Comparison of ENCODE assay signal across 22 cellular contexts in genomic region chr11:58647866-58648265, GRCh38. TPM values are rescaled to one million over a fixed set of nuclear protein-coding genes. Genes with fewer than 3 reads are reported as not detected.
A peak's percentile ranks its signal among the peaks of the same experiment; 100 is the strongest.
DNase-seq lines count a peak whose midpoint lies in the region; ATAC-seq and TF ChIP-seq lines count a peak whose summit lies in the region.
"Had no signal": no experiment of that assay in that cellular context is flagged by ENCODE, and none has a peak within 500 bp of the region (broad histone marks: within the 10 kb centered on the region; RNA-seq: fewer than 3 reads in every experiment).

No MANE protein-coding gene starts in this region.

- TF ChIP-seq CTCF in lower lobe of right lung (IDR thresholded peaks at IDR 0.05) = no peak
- TF ChIP-seq CTCF in heart right ventricle (IDR thresholded peaks at IDR 0.05) = no peak

- ATAC-seq in GM18502 (IDR thresholded peaks at IDR 0.05; ENCODE audit: poor library complexity, unreplicated experiment) (peak; percentile 13), GM21619 (IDR thresholded peaks at IDR 0.05; ENCODE audit: unreplicated experiment) (peak; percentile 5), HG03159 (IDR thresholded peaks at IDR 0.05; ENCODE audit: unreplicated experiment) (peak; percentile 17), lower lobe of right lung (no peak), heart right ventricle (no peak)
- ATAC-seq: gastrocnemius medialis had no signal

- peak overlapping the region; percentile 55 for H3K27ac ChIP-seq in SJCRH30
- no peak overlapping the region for H3K27ac ChIP-seq in lower lobe of right lung
- H3K27ac ChIP-seq in heart right ventricle = no peak overlapping the region
- H3K27ac ChIP-seq: gastrocnemius medialis, neural progenitor cell, suprapubic skin, WERI-Rb-1 had no signal

- H3K4me1 ChIP-seq in SJCRH30 (peaks cover 14% of the 10 kb centered on the region), lower lobe of right lung (no peaks in the 10 kb centered on the region), heart right ventricle (peaks cover 0 to 27% (median 4%) of the 10 kb centered on the region in 9 donors)
- H3K4me1 ChIP-seq: gastrocnemius medialis, HAP-1, suprapubic skin had no signal

- DNase-seq in SJCRH30 = peak in 1 of 2 experiments; percentile 40
- DNase-seq in NCI-H526 (lab: John Stamatoyannopoulos, UW) = no peak
- no peak for DNase-seq in lower lobe of right lung
- no peak for DNase-seq in HK-2 (ENCODE audit: unreplicated experiment)
- no peak for DNase-seq in heart right ventricle
- DNase-seq: ACHN; anterior cingulate cortex; CD4-positive, CD25-positive, alpha-beta regulatory T cell; DMS153; gastrocnemius medialis; GF-D8; midbrain; NCI-H1436; stimulated activated CD8-positive, alpha-beta memory T cell treated with anti-CD3 and anti-CD28 coated beads, Interleukin-4, amount 100 ng/mL, for 48 hours; T-helper 2 cell; WERI-Rb-1 had no signal

- H3K9me3 ChIP-seq in SJCRH30 (replicated peaks) = no peaks in the 10 kb centered on the region
- H3K9me3 ChIP-seq in lower lobe of right lung = no peaks in the 10 kb centered on the region
- H3K9me3 ChIP-seq in heart right ventricle = peaks cover 0 to 10% (median 0%) of the 10 kb centered on the region in 11 donors
- H3K9me3 ChIP-seq: gastrocnemius medialis, suprapubic skin had no signal

- intact Hi-C loops in lower lobe of right lung (cut with DNase I) = no loop called here
- intact Hi-C loops in heart right ventricle (cut with DNase I) = no loop called here

- H3K27me3 ChIP-seq in SJCRH30 (no peaks in the 10 kb centered on the region), lower lobe of right lung (ENCODE audit: low read depth) (no peaks in the 10 kb centered on the region), heart right ventricle (no peaks in the 10 kb centered on the region)
- H3K27me3 ChIP-seq: gastrocnemius medialis, neural progenitor cell, suprapubic skin had no signal

- no peaks in the 10 kb centered on the region for H3K36me3 ChIP-seq in SJCRH30
- H3K36me3 ChIP-seq in lower lobe of right lung = no peaks in the 10 kb centered on the region
- H3K36me3 ChIP-seq in heart right ventricle = no peaks in the 10 kb centered on the region
- H3K36me3 ChIP-seq: gastrocnemius medialis, HAP-1, neural progenitor cell, suprapubic skin, WERI-Rb-1 had no signal

- 61 to 68% methylated on average over 1 of the region's 1 CpG for WGBS in heart right ventricle, 2 donors

- H3K4me3 ChIP-seq in SJCRH30 (no peak overlapping the region; the same call in 1 of the 2 replicates), lower lobe of right lung (no peak overlapping the region), heart right ventricle (no peak overlapping the region)
- H3K4me3 ChIP-seq: gastrocnemius medialis, HAP-1, neural progenitor cell, suprapubic skin had no signal

RNA-seq across cellular contexts. Expression of gene CNTF, which starts 25.4 kb away (rescaled TPM):
- total RNA-seq in SJCRH30 (2014; rRNA removed; shearing (Covaris generic)) = 1.5 and 1.6 TPM in 2 replicates
- total RNA-seq in lower lobe of right lung (1.9 TPM), heart right ventricle (1 to 10 TPM in 8 of 10 donors, under 1 TPM in 2; 0.53 to 1.6 (median 1.2) TPM)
- under 1 TPM; 0.15 to 0.23 TPM for polyA plus RNA-seq in heart right ventricle
- polyA plus RNA-seq: CD4-positive, CD25-positive, alpha-beta regulatory T cell had no signal

Comparison
In these comparisons a context has a peak if more than half of its experiments do, and no peak if none do; other contexts are left out.
1. ATAC-seq: peak in GM18502 (single experiment), GM21619 (single experiment) and HG03159 (single experiment); none in lower lobe of right lung (0 of 2) and heart right ventricle (0 of 8).